In genomic region chr5:132411382-132411925, GRCh38 we compare ENCODE assay signal across 8 cellular contexts. TPM values are rescaled to one million over a fixed set of nuclear protein-coding genes. Genes with fewer than 3 reads are reported as not detected.
A peak's percentile ranks its signal among the peaks of the same experiment; 100 is the strongest.
DNase-seq lines count a peak whose midpoint lies in the region; ATAC-seq, FAIRE-seq and TF ChIP-seq lines count a peak whose summit lies in the region.

No MANE protein-coding gene starts in this region.

- H3K9ac ChIP-seq in K562 (ENCODE audit: insufficient read depth in 1 of 2, low read depth in 2 of 2, low read length in 2 of 2) (peak overlapping the region; percentile 77 to 95), subcutaneous abdominal adipose tissue (ENCODE audit: low read length in 5 of 5) (peak overlapping the region; percentile 96 to 100 (median 98))

- H3K9me1 ChIP-seq in K562 (ENCODE audit: control insufficient read depth, insufficient read depth, low read length) = no peaks in the 10 kb centered on the region

- CTCF ChIA-PET in K562 (lab: Yijun Ruan, JAX; ENCODE audit: low intra/inter-chr PET ratio) = interaction anchor here (0.6 to 1.9 kb wide), 4 partner anchors 8 to 408 kb away, joined by 3 to 6 read pairs (median 4); partner anchors contain the start of gene IRF1

- peak overlapping the region; percentile 61 for H3K4me3 ChIP-seq in NB4 (ENCODE audit: low read depth, low read length)
- peak overlapping the region; percentile 60 for H3K4me3 ChIP-seq in K562
- peak overlapping the region; percentile 78 to 89 (median 82) for H3K4me3 ChIP-seq in subcutaneous abdominal adipose tissue (ENCODE audit: low read depth in 1 of 5, low read length in 5 of 5)

- peak overlapping the region; percentile 77 for H3K4me2 ChIP-seq in K562 (ENCODE audit: insufficient read depth, low read length)

- TF ChIP-seq RAD21 in K562 (CRISPR knock-in tag; conservative IDR thresholded peaks at IDR 0.05 in 1 of 2, IDR thresholded peaks at IDR 0.05 in 1 of 2) = no peak

- no peaks in the 10 kb centered on the region; the same call in 2 of the 3 replicates for H3K79me2 ChIP-seq in K562 (ENCODE audit: control insufficient read depth, insufficient read depth, low read length)

- 62% methylated on average over 7 of the region's 7 CpGs for WGBS in K562 (ENCODE audit: insufficient coverage, low coverage, missing lambda C conversion rate)

- no peak for TF ChIP-seq EP300 in K562 (IDR thresholded peaks at IDR 0.05; ENCODE audit: low read length)

- peak; percentile 19 for FAIRE-seq in K562 (lab: Jason Lieb, UNC)

- H4K20me1 ChIP-seq in K562 (replicated peaks; ENCODE audit: control insufficient read depth, insufficient read depth, low read length) = no peaks in the 10 kb centered on the region

- TF ChIP-seq CTCF in NB4 (IDR thresholded peaks at IDR 0.05; ENCODE audit: low read depth, low read length) (no peak), K562 (IDR thresholded peaks at IDR 0.05 in 2 of 3, conservative IDR thresholded peaks at IDR 0.05 in 1 of 3; ENCODE audit: insufficient read depth in 2 of 3, low read depth in 1 of 3, low read length in 3 of 3) (no peak)

- no peak for TF ChIP-seq POLR2A in NB4 (IDR thresholded peaks at IDR 0.05; ENCODE audit: extremely low read depth, insufficient read length)
- no peak for TF ChIP-seq POLR2A in K562 (conservative IDR thresholded peaks at IDR 0.05)

- intact Hi-C loops in K562 (cut with micrococcal nuclease) = loop anchor here (1.0 to 2.0 kb wide), 3 partner anchors 139 to 347 kb away; no protein-coding TSS in a partner anchor

- peaks cover 17% of the 10 kb centered on the region in 2 experiments; a peak in 4 of 5 replicates for H3K4me1 ChIP-seq in K562 (replicated peaks in 1 of 2; ENCODE audit: control insufficient read depth in 2 of 2, insufficient read depth in 2 of 2, low read length in 2 of 2)
- H3K4me1 ChIP-seq in subcutaneous abdominal adipose tissue (ENCODE audit: control insufficient read depth in 5 of 5, insufficient read depth in 5 of 5, low read length in 5 of 5) = peaks cover 12 to 65% (median 53%) of the 10 kb centered on the region in 5 donors

- peak; percentile 2 for ATAC-seq in K562
- ATAC-seq in left lobe of liver = peak; percentile 40
- ATAC-seq in HG03135 (IDR thresholded peaks at IDR 0.05; ENCODE audit: unreplicated experiment) = no peak

- H3K27me3 ChIP-seq in K562 (ENCODE audit: control insufficient read depth in 2 of 2, insufficient read depth in 2 of 2, low read length in 2 of 2) = no peaks in the 10 kb centered on the region
- H3K27me3 ChIP-seq in subcutaneous abdominal adipose tissue (ENCODE audit: control insufficient read depth in 5 of 5, insufficient read depth in 4 of 5, low read length in 5 of 5) = no peaks in the 10 kb centered on the region

- H2AFZ ChIP-seq in K562 (ENCODE audit: low read depth, low read length) = peak overlapping the region; percentile 98

- H3K27ac ChIP-seq in K562 (ENCODE audit: extremely low read depth, low read depth, low read length) = peak overlapping the region; percentile 81
- peak overlapping the region; percentile 99 for H3K27ac ChIP-seq in subcutaneous abdominal adipose tissue (ENCODE audit: low read depth, low read length)

- POLR2A ChIA-PET in K562 (lab: Yijun Ruan, JAX) = interaction anchor here (0.7 to 3.6 kb wide), 9 partner anchors 12 to 433 kb away, joined by 3 to 15 read pairs (median 6); partner anchors contain the start of gene IRF1

- H3K36me3 ChIP-seq in K562 (ENCODE audit: control insufficient read depth, insufficient read depth, low read length) (no peaks in the 10 kb centered on the region), subcutaneous abdominal adipose tissue (ENCODE audit: control insufficient read depth in 5 of 5, insufficient read depth in 5 of 5, low read length in 5 of 5) (no peaks in the 10 kb centered on the region)

- no peaks in the 10 kb centered on the region for H3K9me3 ChIP-seq in K562 (replicated peaks; ENCODE audit: control insufficient read depth, insufficient read depth, low read depth, low read length)
- peaks cover 0 to 3% (median 0%) of the 10 kb centered on the region in 5 donors for H3K9me3 ChIP-seq in subcutaneous abdominal adipose tissue (ENCODE audit: control insufficient read depth in 5 of 5, low read length in 5 of 5)

- in situ Hi-C loops in K562 (cut with MboI) = no loop called here

- BruUV-seq in K562 (replicated peaks; lab: Mats Ljungman, UMichigan) = no TSS peak

- peak; percentile 28 for DNase-seq in activated CD4-positive, alpha-beta T cell treated with anti-CD3 and anti-CD28 coated beads for 48 hours
- DNase-seq in activated CD4-positive, alpha-beta T cell treated with anti-CD3 and anti-CD28 coated beads for 4 hours = no peak
- DNase-seq in NB4 (ENCODE audit: low read depth) (no peak), K562 (ENCODE audit: extremely low read depth in 1 of 4, low spot score in 3 of 4) (no peak), left lobe of liver (ENCODE audit: low spot score) (peak; percentile 65), HuH-7.5 (ENCODE audit: low spot score) (no peak)

TF ChIP-seq in K562, 482 proteins besides CTCF, POLR2A, EP300 and RAD21 (continues in another document):
- 0 out of 2 replicates have a peak, but pooled peaks have one; percentile 3 for TF ChIP-seq MEF2D (tag; conservative IDR thresholded peaks at IDR 0.05; ENCODE audit: low read depth)
- TF ChIP-seq CUX1 (CRISPR knock-in tag; IDR thresholded peaks at IDR 0.05) = 0 out of 2 replicates have a peak, but pooled peaks have one; percentile 35
- TF ChIP-seq CBX3 (IDR thresholded peaks at IDR 0.05; ENCODE audit: borderline replicate concordance in 1 of 2, low read length in 2 of 2) = no peak
- no peak for TF ChIP-seq ZFX (CRISPR knock-in tag; IDR thresholded peaks at IDR 0.05)
- no peak for TF ChIP-seq ATF1 (CRISPR knock-in tag; IDR thresholded peaks at IDR 0.05)
- TF ChIP-seq ATF1 (tag; IDR thresholded peaks at IDR 0.05) = peak; percentile 5; the same call in 1 of the 2 replicates
- TF ChIP-seq ETV6 (IDR thresholded peaks at IDR 0.05; ENCODE audit: borderline replicate concordance in 1 of 2, low read depth in 2 of 2, low read length in 1 of 2) = no peak
- TF ChIP-seq ETV6 (CRISPR knock-in tag; IDR thresholded peaks at IDR 0.05; ENCODE audit: borderline replicate concordance) = no peak

RNA-seq across cellular contexts. Expression of gene SLC22A5, which starts 41.9 kb away (rescaled TPM):
- total RNA-seq in K562 (2011; cell fraction: chromatin; rRNA removed; ENCODE audit: low replicate concordance) = 50.2 and 52.9 TPM in 2 replicates
- total RNA-seq in K562 (2011; cell fraction: nucleolus; rRNA removed) = 43.7 and 56.8 TPM in 2 replicates
- total RNA-seq in K562 (2011; cell fraction: nucleoplasm; rRNA removed) = 53.5 and 62.8 TPM in 2 replicates
- 7.0 and 9.9 TPM in 2 replicates for total RNA-seq in K562 (2014; rRNA removed)
- 7.3 and 8.3 TPM in 2 replicates for total RNA-seq in K562 (2014; rRNA removed; fragmentation: Illumina TruSeq; extraction: Trizol)
- 6.3 and 6.9 TPM in 2 replicates for total RNA-seq in K562 (2015; rRNA removed; fragmentation: Illumina TruSeq; extraction: Trizol)
- 11.5 and 13.3 TPM in 2 replicates for total RNA-seq in K562 (2021)
- 16.6 and 18.9 TPM in 2 replicates for polyA plus RNA-seq in K562 (2011; rRNA removed)
- 19.7 and 24.6 TPM in 2 replicates for polyA plus RNA-seq in K562 (2011; cell fraction: cytosol; rRNA removed)
- 77.0 and 105 TPM in 2 replicates for polyA plus RNA-seq in K562 (2011; cell fraction: nucleus; rRNA removed)
- 5.5 and 7.3 TPM in 2 replicates for polyA plus RNA-seq in K562 (2012)
- 12.5 and 15.7 TPM in 2 replicates for polyA plus RNA-seq in K562 (2014; fragmentation: Illumina TruSeq; extraction: Trizol)
- 1 to 10 TPM; 3.0 to 3.3 TPM for polyA plus RNA-seq in K562 (2014; fragmentation: Nextera tagmentation; extraction: Ambion mirVana)
- 8.4 and 9.0 TPM in 2 replicates for polyA plus RNA-seq in K562 (2014; rRNA removed)
- polyA minus RNA-seq in K562 (2011; rRNA and poly(A)+ RNA removed) = 15.8 TPM in 2 replicates
- 8.6 and 11.3 TPM in 2 replicates for polyA minus RNA-seq in K562 (2011; cell fraction: cytosol; rRNA and poly(A)+ RNA removed)
- 15.1 and 16.0 TPM in 2 replicates for polyA minus RNA-seq in K562 (2011; cell fraction: nucleus; rRNA and poly(A)+ RNA removed)
- total RNA-seq in left lobe of liver = 8.8 TPM

Comparison
In these comparisons a context has a peak if more than half of its experiments do, and no peak if none do; other contexts are left out.
1. DNase-seq: peak in activated CD4-positive, alpha-beta T cell treated with anti-CD3 and anti-CD28 coated beads for 48 hours (single experiment) and left lobe of liver (single experiment); none in activated CD4-positive, alpha-beta T cell treated with anti-CD3 and anti-CD28 coated beads for 4 hours (0 of 2), NB4 (single experiment), K562 (0 of 4) and HuH-7.5 (single experiment).
2. Peak in every context shown above with its lines, with median percentiles within 50 percentile points of each other: H3K4me3 ChIP-seq.